In the genomic region with DNA sequence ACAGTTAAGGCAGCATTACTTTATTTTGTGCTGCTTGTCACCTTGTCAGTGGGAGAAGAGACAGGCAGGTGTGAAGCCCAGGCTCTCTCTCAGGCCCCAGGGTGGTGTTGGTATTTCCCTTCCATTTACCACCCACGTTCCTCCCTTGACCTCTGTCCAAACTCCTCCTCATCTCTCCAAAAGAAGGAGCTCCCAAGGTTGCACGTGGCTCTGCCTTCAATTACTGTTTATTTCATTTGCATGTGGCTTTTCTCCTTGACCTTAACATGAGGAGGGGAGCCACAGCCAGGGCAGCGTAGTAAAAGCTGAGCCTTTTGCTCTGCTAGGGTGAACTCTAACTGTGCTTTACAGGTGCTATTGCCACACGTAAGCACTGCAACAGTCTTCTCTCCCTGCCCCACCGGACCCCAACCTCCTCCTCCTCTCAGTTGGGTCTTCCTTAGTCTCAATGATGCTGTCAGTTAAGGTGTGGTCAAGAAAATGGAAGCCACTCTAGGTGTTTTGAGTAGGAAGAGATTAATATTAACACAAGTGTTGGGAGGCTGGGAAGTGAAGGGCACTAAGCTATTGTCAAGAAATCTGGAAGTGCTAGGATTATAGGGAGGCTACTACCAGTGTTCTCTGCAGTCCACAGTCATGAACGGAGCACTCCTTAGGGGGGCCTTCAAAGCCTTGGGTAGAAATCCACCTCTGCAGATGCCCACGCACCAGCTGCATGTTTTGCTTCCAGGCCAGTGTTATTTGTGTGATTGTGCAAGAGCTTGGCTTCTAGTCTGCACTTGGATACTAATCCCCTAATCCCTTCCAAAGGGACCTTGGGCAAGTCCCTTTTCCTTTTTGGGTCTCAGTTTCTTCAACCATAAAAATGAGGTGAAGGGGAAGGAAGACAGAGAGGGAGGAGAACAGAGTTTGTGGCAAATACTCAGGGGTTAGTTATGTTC, we compare ENCODE assay signal across 17 cellular contexts. TPM values are rescaled to one million over a fixed set of nuclear protein-coding genes. Genes with fewer than 3 reads are reported as not detected.
DNase-seq lines count a peak whose midpoint lies in the region; ATAC-seq and TF ChIP-seq lines count a peak whose summit lies in the region.
"Had no signal": no experiment of that assay in that cellular context is flagged by ENCODE, and none has a peak within 500 bp of the region (broad histone marks: within the 10 kb centered on the region; RNA-seq: fewer than 3 reads in every experiment).

No MANE protein-coding gene starts in this region.

- H3K36me3 ChIP-seq in ovary = no peaks in the 10 kb centered on the region
- H3K36me3 ChIP-seq: SJSA1 had no signal

- H3K27ac Mint-ChIP-seq in natural killer cell treated with Interleukin-12 subunit alpha and Interleukin-12 subunit beta and Interleukin-15 and Interleukin-18, amount 100 ng/mL, for 72 hours = no peak overlapping the region
- H3K27ac Mint-ChIP-seq in natural killer cell = no peak overlapping the region
- H3K27ac Mint-ChIP-seq: activated T-helper 2 cell treated with anti-CD3 and anti-CD28 coated beads, Interferon-gamma antibody, Interleukin-2, Interleukin-4, amounts not matched to agents 10 μg/mL and 5 μg/mL and 100 μg/mL, durations not matched to agents 14 hours and 24 hours and 36 hours; stimulated activated effector memory CD8-positive, alpha-beta T cell treated with anti-CD3 and anti-CD28 coated beads, Interleukin-12 subunit alpha, Interleukin-12 subunit beta, amount 100 ng/mL, for 72 hours had no signal

- peak overlapping the region; percentile 28 to 62 for H3K27ac ChIP-seq in ovary
- H3K27ac ChIP-seq: SJSA1 had no signal

- no peaks in the 10 kb centered on the region for H3K9me3 Mint-ChIP-seq in natural killer cell treated with Interleukin-12 subunit alpha and Interleukin-12 subunit beta and Interleukin-15 and Interleukin-18, amount 100 ng/mL, for 72 hours
- H3K9me3 Mint-ChIP-seq in natural killer cell = no peaks in the 10 kb centered on the region
- H3K9me3 Mint-ChIP-seq: stimulated activated effector memory CD8-positive, alpha-beta T cell treated with anti-CD3 and anti-CD28 coated beads, Interleukin-12 subunit alpha, Interleukin-12 subunit beta, amount 100 ng/mL, for 72 hours had no signal

- peaks cover 0 to 3% of the 10 kb centered on the region in 2 donors for H3K9me3 ChIP-seq in ovary
- H3K9me3 ChIP-seq: mucosa of descending colon, SJSA1 had no signal

- intact Hi-C loops in natural killer cell (cut with micrococcal nuclease) (no loop called here), ovary (cut with DNase I) (no loop called here)

- TF ChIP-seq POLR2A in ovary (IDR thresholded peaks at IDR 0.05) = no peak

- H3K27me3 ChIP-seq in ovary = no peaks in the 10 kb centered on the region
- H3K27me3 ChIP-seq: SJSA1 had no signal

- 19 to 27% (median 24%) methylated on average over 7 of the region's 7 CpGs for WGBS in ovary, 3 donors

- no peak overlapping the region for H3K4me3 Mint-ChIP-seq in natural killer cell treated with Interleukin-12 subunit alpha and Interleukin-12 subunit beta and Interleukin-15 and Interleukin-18, amount 100 ng/mL, for 72 hours
- H3K4me3 Mint-ChIP-seq in natural killer cell = no peak overlapping the region
- H3K4me3 Mint-ChIP-seq: dendritic cell treated with granulocyte-macrophage colony-stimulating factor and Interleukin-4, amounts not matched to agents 40 ng/mL and 50 ng/mL, for 4 days; stimulated activated effector memory CD8-positive, alpha-beta T cell treated with anti-CD3 and anti-CD28 coated beads, Interleukin-12 subunit alpha, Interleukin-12 subunit beta, amount 100 ng/mL, for 72 hours had no signal

- peaks cover 18% of the 10 kb centered on the region for H3K4me1 ChIP-seq in ovary (ENCODE audit: insufficient read depth)

- no peak for TF ChIP-seq EP300 in ovary (IDR thresholded peaks at IDR 0.05)

- H3K4me3 ChIP-seq in fibroblast of villous mesenchyme (ENCODE audit: low read depth, low read length) (no peak overlapping the region), ovary (no peak overlapping the region)
- H3K4me3 ChIP-seq: mucosa of descending colon, SJSA1 had no signal

- peak; percentile 46 for DNase-seq in natural killer cell treated with Interleukin-12 subunit alpha and Interleukin-12 subunit beta and Interleukin-15 and Interleukin-18, amount 100 ng/mL, for 72 hours (ENCODE audit: low spot score)
- DNase-seq in natural killer cell (no peak), fibroblast of villous mesenchyme (ENCODE audit: low read depth) (peak; percentile 67), ovary (peak in 4 of 5 donors; percentile 41 to 64 (median 52)), cortex of kidney (lab: John Stamatoyannopoulos, UW) (no peak), SIG-M5 (lab: John Stamatoyannopoulos, UW) (no peak), NCI-H1092 treated with DMSO at 0.1 percent for 48 hours (lab: John Stamatoyannopoulos, UW) (no peak)
- DNase-seq: ACHN; activated CD4-positive, alpha-beta T cell treated with anti-CD3 and anti-CD28 coated beads for 4 hours; EL; NCI-H774 had no signal

- no peaks in the 10 kb centered on the region for H3K36me3 Mint-ChIP-seq in natural killer cell treated with Interleukin-12 subunit alpha and Interleukin-12 subunit beta and Interleukin-15 and Interleukin-18, amount 100 ng/mL, for 72 hours
- no peaks in the 10 kb centered on the region for H3K36me3 Mint-ChIP-seq in natural killer cell
- H3K36me3 Mint-ChIP-seq: stimulated activated effector memory CD8-positive, alpha-beta T cell treated with anti-CD3 and anti-CD28 coated beads, Interleukin-12 subunit alpha, Interleukin-12 subunit beta, amount 100 ng/mL, for 72 hours had no signal

- TF ChIP-seq CTCF in natural killer cell (IDR thresholded peaks at IDR 0.05) (no peak), fibroblast of villous mesenchyme (IDR thresholded peaks at IDR 0.05; ENCODE audit: insufficient read depth, low read depth, low read length) (no peak), ovary (IDR thresholded peaks at IDR 0.05) (no peak)

- peaks cover 19 to 21% of the 10 kb centered on the region in 2 donors for H3K27me3 Mint-ChIP-seq in natural killer cell treated with Interleukin-12 subunit alpha and Interleukin-12 subunit beta and Interleukin-15 and Interleukin-18, amount 100 ng/mL, for 72 hours
- H3K27me3 Mint-ChIP-seq in natural killer cell (ENCODE audit: low read depth in 2 of 2) = peaks cover 21 to 39% of the 10 kb centered on the region in 2 donors

- no peak for ATAC-seq in natural killer cell treated with Interleukin-12 subunit alpha and Interleukin-12 subunit beta and Interleukin-15 and Interleukin-18, amount 100 ng/mL, for 72 hours
- ATAC-seq in natural killer cell (no peak), GM21515 (IDR thresholded peaks at IDR 0.05; ENCODE audit: unreplicated experiment) (no peak)
- ATAC-seq: mucosa of descending colon; stimulated activated effector memory CD8-positive, alpha-beta T cell treated with anti-CD3 and anti-CD28 coated beads, Interleukin-12 subunit alpha, Interleukin-12 subunit beta, amount 100 ng/mL, for 72 hours had no signal

- peaks cover 11 to 13% of the 10 kb centered on the region in 2 donors for H3K4me1 Mint-ChIP-seq in natural killer cell treated with Interleukin-12 subunit alpha and Interleukin-12 subunit beta and Interleukin-15 and Interleukin-18, amount 100 ng/mL, for 72 hours (ENCODE audit: low read depth in 2 of 2)
- H3K4me1 Mint-ChIP-seq in natural killer cell = peaks cover 14 to 15% of the 10 kb centered on the region in 2 donors

RNA-seq across cellular contexts. Expression of a gene that starts 3.9 kb away (rescaled TPM):
- 10 to 100 TPM; 16.7 to 25.6 TPM for total RNA-seq in natural killer cell treated with Interleukin-12 subunit alpha and Interleukin-12 subunit beta and Interleukin-15 and Interleukin-18, amount 100 ng/mL, for 72 hours
- total RNA-seq in natural killer cell = 1 to 10 TPM; 2.5 to 5.3 (median 3.5) TPM
- total RNA-seq in fibroblast of villous mesenchyme = 66.0 and 74.3 TPM in 2 replicates
- total RNA-seq in ovary = 10 to 100 TPM in 6 of 7 donors, 1 to 10 TPM in 1; 7.9 to 47.2 (median 24.3) TPM
- polyA plus RNA-seq in ovary = 10 to 100 TPM; 11.8 to 45.4 TPM

RNA-seq across cellular contexts. Expression of a gene that starts 35.7 kb away (rescaled TPM):
- not detected for total RNA-seq in natural killer cell treated with Interleukin-12 subunit alpha and Interleukin-12 subunit beta and Interleukin-15 and Interleukin-18, amount 100 ng/mL, for 72 hours
- total RNA-seq in natural killer cell (not detected), fibroblast of villous mesenchyme (0.32 TPM in 1 of 2 replicates, not detected in the other), ovary (under 1 TPM in 2 of 7 donors, not detected in 5; 0.31 to 0.42 TPM)
- under 1 TPM in 1 of 2 donors, not detected in 1; 0.28 TPM for polyA plus RNA-seq in ovary

Comparison
In these comparisons a context has a peak if more than half of its experiments do, and no peak if none do; other contexts are left out.
1. DNase-seq: peak in natural killer cell treated with Interleukin-12 subunit alpha and Interleukin-12 subunit beta and Interleukin-15 and Interleukin-18, amount 100 ng/mL, for 72 hours (single experiment), fibroblast of villous mesenchyme (single experiment) and ovary (4 of 5); none in natural killer cell (single experiment), cortex of kidney (single experiment), SIG-M5 (single experiment) and NCI-H1092 treated with DMSO at 0.1 percent for 48 hours (single experiment).